In genomic region chr17:60034483-60034882, GRCh38 we compare ENCODE assay signal across 2 cellular contexts.
TF ChIP-seq lines count a peak whose summit lies in the region.

No MANE protein-coding gene starts in this region.

TF ChIP-seq in K562, 482 proteins besides CTCF, POLR2A, EP300 and RAD21:
- 0 out of 6 replicates have a peak, but pooled peaks of 1 of the 3 experiments have one; percentile 21 for TF ChIP-seq ZBTB11 (CRISPR knock-in tag; IDR thresholded peaks at IDR 0.05)

TF ChIP-seq in HepG2, 621 proteins besides CTCF, POLR2A, EP300 and RAD21:
- TF ChIP-seq STAG1 (CRISPR knock-in tag; IDR thresholded peaks at IDR 0.05): peak; percentile 27; the same call in 1 of the 2 replicates
TF ChIP-seq in HepG2: peak in this region for 1; not testable (repeated sequence) for 620.
